ENCODE assay signal across 1 cellular context in genomic region chr11:1036931-1037330, GRCh38.
TF ChIP-seq lines count a peak whose summit lies in the region.

No MANE protein-coding gene starts in this region.

TF ChIP-seq in H1, 55 proteins besides CTCF, POLR2A, EP300 and RAD21 (continued from another document):
- no peak for TF ChIP-seq ATF3 (IDR thresholded peaks at IDR 0.05; ENCODE audit: insufficient read depth, low read depth, low read length)
- no peak for TF ChIP-seq JUN (IDR thresholded peaks at IDR 0.05; ENCODE audit: low read depth, low read length)
- TF ChIP-seq EZH2 (IDR thresholded peaks at IDR 0.05; ENCODE audit: low read depth, low read length, severe bottlenecking), result no peak
- TF ChIP-seq SP2 (IDR thresholded peaks at IDR 0.05; ENCODE audit: low read length), result no peak
- no peak for TF ChIP-seq HDAC2 (IDR thresholded peaks at IDR 0.05; ENCODE audit: borderline replicate concordance in 1 of 2, low read depth in 2 of 2, low read length in 2 of 2)
- TF ChIP-seq TAF7 (optimal IDR thresholded peaks at IDR 0.05; ENCODE audit: borderline replicate concordance, low read depth, low read length), result no peak
- no peak for TF ChIP-seq PHF8 (conservative IDR thresholded peaks at IDR 0.05; ENCODE audit: low read depth, low read length)
- TF ChIP-seq ASH2L (IDR thresholded peaks at IDR 0.05; ENCODE audit: low read length), result no peak
